ENCODE assay signal across 10 cellular contexts in genomic region chr2:239279508-239280295, GRCh38.
A peak's percentile ranks its signal among the peaks of the same experiment; 100 is the strongest.
DNase-seq lines count a peak whose midpoint lies in the region; ATAC-seq and TF ChIP-seq lines count a peak whose summit lies in the region.
"Had no signal": no experiment of that assay in that cellular context is flagged by ENCODE, and none has a peak within 500 bp of the region (broad histone marks: within the 10 kb centered on the region; RNA-seq: fewer than 3 reads in every experiment).

No MANE protein-coding gene starts in this region.

- no peaks in the 10 kb centered on the region for H3K9me3 Mint-ChIP-seq in activated T-cell treated with anti-CD3 and anti-CD28 coated beads, Interleukin-2, amount 50 U/mL, for 4 hours
- H3K9me3 Mint-ChIP-seq: activated naive CD8-positive, alpha-beta T cell treated with anti-CD3 and anti-CD28 coated beads, Interleukin-2, amount 10 ng/mL, durations not matched to agents 7 days and 5 days had no signal

- peaks cover 45% of the 10 kb centered on the region for H3K4me1 Mint-ChIP-seq in activated T-cell treated with anti-CD3 and anti-CD28 coated beads, Interleukin-2, amount 50 U/mL, for 4 hours (ENCODE audit: low read depth)

- WGBS in hepatocyte (ENCODE audit: low lambda C conversion rate, missing lambda C conversion rate): 92% methylated on average over 20 of the region's 20 CpGs
- 59 to 82% methylated on average over 9 to 20 of the region's 20 CpGs for WGBS in testis, 2 donors

- H3K27me3 Mint-ChIP-seq in activated T-cell treated with anti-CD3 and anti-CD28 coated beads, Interleukin-2, amount 50 U/mL, for 4 hours (ENCODE audit: low read depth): no peaks in the 10 kb centered on the region
- H3K27me3 Mint-ChIP-seq: activated naive CD8-positive, alpha-beta T cell treated with anti-CD3 and anti-CD28 coated beads, Interleukin-2, amount 10 ng/mL, durations not matched to agents 7 days and 5 days had no signal

- H3K4me3 Mint-ChIP-seq in activated T-cell treated with anti-CD3 and anti-CD28 coated beads, Interleukin-2, amount 50 U/mL, for 4 hours: no peak overlapping the region
- H3K4me3 Mint-ChIP-seq: activated naive CD8-positive, alpha-beta T cell treated with anti-CD3 and anti-CD28 coated beads, Interleukin-2, amount 10 ng/mL, durations not matched to agents 7 days and 5 days had no signal

- no peak for TF ChIP-seq POLR2A in testis (IDR thresholded peaks at IDR 0.05)

- H3K36me3 ChIP-seq in hepatocyte (replicated peaks; ENCODE audit: insufficient read depth, low read depth) (no peaks in the 10 kb centered on the region), testis (ENCODE audit: low read depth, missing control alignments) (no peaks in the 10 kb centered on the region)
- H3K36me3 ChIP-seq: right lobe of liver had no signal

- TF ChIP-seq CTCF in hepatocyte (IDR thresholded peaks at IDR 0.05; ENCODE audit: poor library complexity) (no peak), testis (IDR thresholded peaks at IDR 0.05) (no peak)

- no peak for ATAC-seq in activated T-cell treated with anti-CD3 and anti-CD28 coated beads, Interleukin-2, amount 50 U/mL, for 4 hours
- ATAC-seq in HG02571 (IDR thresholded peaks at IDR 0.05; ENCODE audit: unreplicated experiment) (no peak), GM21390 (IDR thresholded peaks at IDR 0.05; ENCODE audit: unreplicated experiment) (no peak)

- H3K9me3 ChIP-seq in hepatocyte (ENCODE audit: low read depth) (no peaks in the 10 kb centered on the region), testis (no peaks in the 10 kb centered on the region)
- H3K9me3 ChIP-seq: right lobe of liver had no signal

- H3K36me3 Mint-ChIP-seq in activated T-cell treated with anti-CD3 and anti-CD28 coated beads, Interleukin-2, amount 50 U/mL, for 4 hours (ENCODE audit: insufficient read depth): no peaks in the 10 kb centered on the region

- H3K4me2 ChIP-seq in hepatocyte: no peak overlapping the region

- peaks cover 63% of the 10 kb centered on the region for H3K79me2 ChIP-seq in hepatocyte

- H2AFZ ChIP-seq in hepatocyte: no peak overlapping the region

- peak; percentile 15 for DNase-seq in activated T-cell treated with anti-CD3 and anti-CD28 coated beads, Interleukin-2, amount 50 U/mL, for 1 hour
- DNase-seq in activated T-cell treated with anti-CD3 and anti-CD28 coated beads for 4 hours (no peak), hepatocyte (ENCODE audit: low spot score) (no peak), testis (peak; percentile 11), inferior parietal cortex (ENCODE audit: extremely low spot score) (no peak)
- peak; percentile 4 for DNase-seq in activated T-cell treated with anti-CD3 and anti-CD28 coated beads, Interleukin-2, amount 50 U/mL, for 4 hours

- H3K4me3 ChIP-seq in hepatocyte (no peak overlapping the region), testis (no peak overlapping the region)
- H3K4me3 ChIP-seq: right lobe of liver had no signal

- H3K27me3 ChIP-seq in hepatocyte: no peaks in the 10 kb centered on the region
- no peaks in the 10 kb centered on the region for H3K27me3 ChIP-seq in testis
- H3K27me3 ChIP-seq: right lobe of liver had no signal

- H3K27ac ChIP-seq in hepatocyte (peak overlapping the region; percentile 56), testis (no peak overlapping the region)
- H3K27ac ChIP-seq: right lobe of liver had no signal

- H3K9me2 ChIP-seq in hepatocyte (replicated peaks; ENCODE audit: insufficient read depth): no peaks in the 10 kb centered on the region

- H3K4me1 ChIP-seq in hepatocyte (ENCODE audit: insufficient read depth): peaks cover 21% of the 10 kb centered on the region
- peaks cover 29% of the 10 kb centered on the region for H3K4me1 ChIP-seq in testis

- intact Hi-C loops in testis (cut with DNase I; ENCODE audit: low total_unique reads): no loop called here

- peaks cover 7% of the 10 kb centered on the region for H4K20me1 ChIP-seq in hepatocyte (ENCODE audit: insufficient read depth, poor library complexity, severe bottlenecking)

Comparison
In these comparisons a context has a peak if more than half of its experiments do, and no peak if none do; other contexts are left out.
1. DNase-seq: peak in activated T-cell treated with anti-CD3 and anti-CD28 coated beads, Interleukin-2, amount 50 U/mL, for 1 hour (single experiment), activated T-cell treated with anti-CD3 and anti-CD28 coated beads, Interleukin-2, amount 50 U/mL, for 4 hours (single experiment) and testis (single experiment); none in activated T-cell treated with anti-CD3 and anti-CD28 coated beads for 4 hours (single experiment), hepatocyte (single experiment) and inferior parietal cortex (single experiment).